ENCODE assay signal across 1 cellular context in genomic region chr11:59144579-59145345, GRCh38.
A peak's percentile ranks its signal among the peaks of the same experiment; 100 is the strongest.
TF ChIP-seq lines count a peak whose summit lies in the region.

No MANE protein-coding gene starts in this region.

TF ChIP-seq in A549, 52 proteins besides CTCF, POLR2A, EP300 and RAD21 (continued from another document):
- TF ChIP-seq, protein P1, sequence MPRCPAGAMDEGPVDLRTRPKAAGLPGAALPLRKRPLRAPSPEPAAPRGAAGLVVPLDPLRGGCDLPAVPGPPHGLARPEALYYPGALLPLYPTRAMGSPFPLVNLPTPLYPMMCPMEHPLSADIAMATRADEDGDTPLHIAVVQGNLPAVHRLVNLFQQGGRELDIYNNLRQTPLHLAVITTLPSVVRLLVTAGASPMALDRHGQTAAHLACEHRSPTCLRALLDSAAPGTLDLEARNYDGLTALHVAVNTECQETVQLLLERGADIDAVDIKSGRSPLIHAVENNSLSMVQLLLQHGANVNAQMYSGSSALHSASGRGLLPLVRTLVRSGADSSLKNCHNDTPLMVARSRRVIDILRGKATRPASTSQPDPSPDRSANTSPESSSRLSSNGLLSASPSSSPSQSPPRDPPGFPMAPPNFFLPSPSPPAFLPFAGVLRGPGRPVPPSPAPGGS (IDR thresholded peaks at IDR 0.05): no peak
- TF ChIP-seq SMC3 (IDR thresholded peaks at IDR 0.05): no peak
- TF ChIP-seq, protein P2, sequence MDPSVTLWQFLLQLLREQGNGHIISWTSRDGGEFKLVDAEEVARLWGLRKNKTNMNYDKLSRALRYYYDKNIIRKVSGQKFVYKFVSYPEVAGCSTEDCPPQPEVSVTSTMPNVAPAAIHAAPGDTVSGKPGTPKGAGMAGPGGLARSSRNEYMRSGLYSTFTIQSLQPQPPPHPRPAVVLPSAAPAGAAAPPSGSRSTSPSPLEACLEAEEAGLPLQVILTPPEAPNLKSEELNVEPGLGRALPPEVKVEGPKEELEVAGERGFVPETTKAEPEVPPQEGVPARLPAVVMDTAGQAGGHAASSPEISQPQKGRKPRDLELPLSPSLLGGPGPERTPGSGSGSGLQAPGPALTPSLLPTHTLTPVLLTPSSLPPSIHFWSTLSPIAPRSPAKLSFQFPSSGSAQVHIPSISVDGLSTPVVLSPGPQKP (IDR thresholded peaks at IDR 0.05; ENCODE audit: low read depth, low read length): no peak
- no peak for TF ChIP-seq REST (IDR thresholded peaks at IDR 0.05)
- no peak for TF ChIP-seq NPAS2 (CRISPR knock-in tag; IDR thresholded peaks at IDR 0.05; ENCODE audit: borderline replicate concordance)
- TF ChIP-seq HOXB13 (CRISPR knock-in tag; IDR thresholded peaks at IDR 0.05; ENCODE audit: low read depth): peak; percentile 69; the same call in 1 of the 2 replicates
- TF ChIP-seq HDAC2 (IDR thresholded peaks at IDR 0.05): peak; percentile 94; the same call in 1 of the 2 replicates
- TF ChIP-seq CEBPB (IDR thresholded peaks at IDR 0.05): no peak
- TF ChIP-seq HES2 (IDR thresholded peaks at IDR 0.05): no peak
- no peak for TF ChIP-seq NR3C1 (IDR thresholded peaks at IDR 0.05)
- no peak for TF ChIP-seq RCOR1 (IDR thresholded peaks at IDR 0.05; ENCODE audit: low read depth, low read length)
- no peak for TF ChIP-seq RFX5 (IDR thresholded peaks at IDR 0.05)
- TF ChIP-seq KDM1A (IDR thresholded peaks at IDR 0.05; ENCODE audit: low read depth): peak; percentile 80; the same call in 1 of the 2 replicates
- TF ChIP-seq ATOH8 (CRISPR knock-in tag; IDR thresholded peaks at IDR 0.05; ENCODE audit: low read depth): 0 out of 2 replicates have a peak, but pooled peaks have one; percentile 59
- TF ChIP-seq FOSL2 (IDR thresholded peaks at IDR 0.05): no peak
- TF ChIP-seq FOSL2 (CRISPR knock-in tag; IDR thresholded peaks at IDR 0.05): no peak
- peak; percentile 47; the same call in 1 of the 2 replicates for TF ChIP-seq GATA3 (IDR thresholded peaks at IDR 0.05; ENCODE audit: borderline replicate concordance)
- TF ChIP-seq MAFK (IDR thresholded peaks at IDR 0.05; ENCODE audit: partially characterized antibody): no peak
- TF ChIP-seq CHD2 (IDR thresholded peaks at IDR 0.05; ENCODE audit: low read length, partially characterized antibody): no peak
- TF ChIP-seq, protein P3, sequence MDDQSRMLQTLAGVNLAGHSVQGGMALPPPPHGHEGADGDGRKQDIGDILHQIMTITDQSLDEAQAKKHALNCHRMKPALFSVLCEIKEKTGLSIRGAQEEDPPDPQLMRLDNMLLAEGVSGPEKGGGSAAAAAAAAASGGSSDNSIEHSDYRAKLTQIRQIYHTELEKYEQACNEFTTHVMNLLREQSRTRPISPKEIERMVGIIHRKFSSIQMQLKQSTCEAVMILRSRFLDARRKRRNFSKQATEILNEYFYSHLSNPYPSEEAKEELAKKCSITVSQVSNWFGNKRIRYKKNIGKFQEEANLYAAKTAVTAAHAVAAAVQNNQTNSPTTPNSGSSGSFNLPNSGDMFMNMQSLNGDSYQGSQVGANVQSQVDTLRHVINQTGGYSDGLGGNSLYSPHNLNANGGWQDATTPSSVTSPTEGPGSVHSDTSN (IDR thresholded peaks at IDR 0.05): 0 out of 2 replicates have a peak, but pooled peaks have one; percentile 17
- no peak for TF ChIP-seq BHLHE40 (IDR thresholded peaks at IDR 0.05; ENCODE audit: low read depth, low read length)
- TF ChIP-seq EHMT2 (IDR thresholded peaks at IDR 0.05; ENCODE audit: low read depth): no peak
- no peak for TF ChIP-seq RARB (CRISPR knock-in tag; IDR thresholded peaks at IDR 0.05)
- 0 out of 2 replicates have a peak, but pooled peaks have one; percentile 26 for TF ChIP-seq EHF (CRISPR knock-in tag; IDR thresholded peaks at IDR 0.05)
- TF ChIP-seq CHD4 (IDR thresholded peaks at IDR 0.05; ENCODE audit: borderline replicate concordance): no peak
- TF ChIP-seq HOXB5 (CRISPR knock-in tag; IDR thresholded peaks at IDR 0.05): 0 out of 2 replicates have a peak, but pooled peaks have one; percentile 30
- TF ChIP-seq ZSCAN20 (CRISPR knock-in tag; IDR thresholded peaks at IDR 0.05): no peak
- TF ChIP-seq MYC (IDR thresholded peaks at IDR 0.05; ENCODE audit: borderline replicate concordance, low read length): no peak
- TF ChIP-seq NFE2L2 (conservative IDR thresholded peaks at IDR 0.05; ENCODE audit: low read length): no peak
